Comparison of ENCODE assay signal across 9 cellular contexts in the genomic region with DNA sequence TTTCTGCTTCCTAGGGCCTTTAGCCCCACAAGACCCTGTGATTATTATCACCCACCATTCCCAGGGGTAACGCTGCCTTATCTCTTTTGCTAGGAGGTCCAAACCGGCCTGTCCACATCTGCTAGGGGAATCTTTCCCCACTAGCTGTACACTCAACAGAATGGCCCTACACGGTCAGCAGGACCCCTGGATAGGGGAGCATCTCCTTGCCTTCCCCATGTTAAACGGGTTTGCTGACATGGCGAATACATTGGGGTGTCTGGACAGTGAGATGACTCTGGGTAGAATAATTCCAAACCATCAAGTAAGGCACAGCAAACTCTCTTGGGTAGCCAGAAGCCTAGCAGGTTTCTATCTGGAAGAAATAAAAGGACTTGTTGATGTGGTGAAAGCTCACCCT. TPM values are rescaled to one million over a fixed set of nuclear protein-coding genes. Genes with fewer than 3 reads are reported as not detected.
DNase-seq lines count a peak whose midpoint lies in the region; ATAC-seq and TF ChIP-seq lines count a peak whose summit lies in the region.
"Had no signal": no experiment of that assay in that cellular context is flagged by ENCODE, and none has a peak within 500 bp of the region (broad histone marks: within the 10 kb centered on the region; RNA-seq: fewer than 3 reads in every experiment).

No MANE protein-coding gene starts in this region.

- peaks cover 15% of the 10 kb centered on the region for H3K36me3 ChIP-seq in HUES64 (ENCODE audit: insufficient read depth, low read length)
- H3K36me3 ChIP-seq in breast epithelium: no peaks in the 10 kb centered on the region

- H3K4me1 ChIP-seq in HUES64 (ENCODE audit: insufficient read depth, low read length) (0 out of 2 replicates have a peak, but pooled peaks cover 7% of the 10 kb centered on the region), breast epithelium (peaks cover 0 to 4% of the 10 kb centered on the region in 2 donors)

- ATAC-seq in naive thymus-derived CD8-positive, alpha-beta T cell: no peak
- ATAC-seq in HG02678 (IDR thresholded peaks at IDR 0.05; ENCODE audit: unreplicated experiment): no peak
- ATAC-seq in HG03457 (IDR thresholded peaks at IDR 0.05; ENCODE audit: unreplicated experiment): no peak

- POLR2A ChIA-PET in naive thymus-derived CD8-positive, alpha-beta T cell (lab: Charles Lee): interaction anchor here (3.2 kb wide), 1 partner anchor 52 kb away, joined by 11 read pairs; a partner anchor contains a TSS

- H3K9me3 ChIP-seq in HUES64 (ENCODE audit: insufficient read depth, low read depth, low read length) (no peaks in the 10 kb centered on the region), breast epithelium (no peaks in the 10 kb centered on the region)

- peak overlapping the region; percentile 79 to 92 (median 86) for H3K4me3 Mint-ChIP-seq in naive thymus-derived CD8-positive, alpha-beta T cell

- H3K27ac ChIP-seq in HUES64 (ENCODE audit: low read depth, low read length) (no peak overlapping the region), breast epithelium (no peak overlapping the region)

- H3K27me3 ChIP-seq in HUES64 (ENCODE audit: insufficient read depth, low read length): no peaks in the 10 kb centered on the region
- no peaks in the 10 kb centered on the region for H3K27me3 ChIP-seq in breast epithelium

- H3K9me3 Mint-ChIP-seq in naive thymus-derived CD8-positive, alpha-beta T cell: no peaks in the 10 kb centered on the region

- H3K4me3 ChIP-seq in AG10803 (ENCODE audit: low read length) (peak overlapping the region; percentile 89), HUES64 (ENCODE audit: low read length) (peak overlapping the region; percentile 76), breast epithelium (peak overlapping the region; percentile 61 to 75 (median 63))

- no peak for TF ChIP-seq POLR2A in breast epithelium (IDR thresholded peaks at IDR 0.05)

- TF ChIP-seq CTCF in AG10803 (conservative IDR thresholded peaks at IDR 0.05; ENCODE audit: low read length) (no peak), breast epithelium (IDR thresholded peaks at IDR 0.05) (no peak)

- WGBS in HUES64: 75% methylated on average over 5 of the region's 5 CpGs

- peaks cover 2 to 15% (median 15%) of the 10 kb centered on the region in 4 donors for H3K4me1 Mint-ChIP-seq in naive thymus-derived CD8-positive, alpha-beta T cell

- peaks cover 0 to 2% (median 0%) of the 10 kb centered on the region in 5 donors for H3K27me3 Mint-ChIP-seq in naive thymus-derived CD8-positive, alpha-beta T cell

- peak overlapping the region in 6 of 10 donors; percentile 33 to 96 (median 91) for H3K27ac Mint-ChIP-seq in naive thymus-derived CD8-positive, alpha-beta T cell

- H3K36me3 Mint-ChIP-seq in naive thymus-derived CD8-positive, alpha-beta T cell: no peaks in the 10 kb centered on the region

- peak overlapping the region; percentile 78 for H3K9ac ChIP-seq in HUES64 (ENCODE audit: low read depth, low read length)

- DNase-seq in AG10803 (ENCODE audit: low read depth): no peak
- no peak for DNase-seq in breast epithelium (ENCODE audit: low spot score in 2 of 2)
- DNase-seq in naive thymus-derived CD8-positive, alpha-beta T cell: no peak
- no peak for DNase-seq in posterior vena cava (ENCODE audit: low spot score)
- DNase-seq in GM03348 (ENCODE audit: low spot score): no peak

- intact Hi-C loops in breast epithelium (cut with DNase I; ENCODE audit: low total_unique reads): no loop called here
- intact Hi-C loops in posterior vena cava (cut with DNase I): no loop called here

RNA-seq across cellular contexts. Expression of a gene that starts 0.7 kb away (rescaled TPM):
- polyA plus RNA-seq in HUES64 (2013, experiment 1 of 2): 18.4 TPM
- polyA plus RNA-seq in HUES64 (2013, experiment 2 of 2): 19.6 TPM
- total RNA-seq in breast epithelium (1 to 10 TPM; 1.6 to 2.0 (median 1.9) TPM), posterior vena cava (1 to 10 TPM; 1.5 to 2.2 TPM)
- 1 to 10 TPM; 4.3 to 5.8 TPM for total RNA-seq in naive thymus-derived CD8-positive, alpha-beta T cell
- 1 to 10 TPM; 1.3 to 2.0 (median 1.7) TPM for polyA plus RNA-seq in naive thymus-derived CD8-positive, alpha-beta T cell

RNA-seq across cellular contexts. Expression of a gene that starts 14.0 kb away (rescaled TPM):
- polyA plus RNA-seq in HUES64 (2013, experiment 1 of 2): 44.8 TPM
- polyA plus RNA-seq in HUES64 (2013, experiment 2 of 2): 39.2 TPM
- total RNA-seq in breast epithelium (1 to 10 TPM in 1 of 3 donors, not detected in 2; 1.5 TPM), posterior vena cava (not detected)
- not detected for total RNA-seq in naive thymus-derived CD8-positive, alpha-beta T cell
- polyA plus RNA-seq in naive thymus-derived CD8-positive, alpha-beta T cell: not detected
- total RNA-seq: T-helper 2 cell treated with Interferon-gamma antibody and Interleukin-4, amounts not matched to agents 100 ng/mL and 5 ng/mL, for 36 hours had no signal

RNA-seq across cellular contexts. Expression of a gene that starts 41.9 kb away (rescaled TPM):
- polyA plus RNA-seq in HUES64 (2013, experiment 1 of 2): 0.40 TPM
- 0.76 TPM for polyA plus RNA-seq in HUES64 (2013, experiment 2 of 2)
- total RNA-seq in breast epithelium (10 to 100 TPM; 26.4 to 77.4 (median 50.5) TPM), posterior vena cava (10 to 100 TPM; 32.1 to 56.9 TPM)
- 100 to 1,000 TPM; 326 to 331 TPM for total RNA-seq in naive thymus-derived CD8-positive, alpha-beta T cell
- 10 to 100 TPM; 30.9 to 43.8 (median 33.5) TPM for polyA plus RNA-seq in naive thymus-derived CD8-positive, alpha-beta T cell

RNA-seq across cellular contexts. Expression of a gene that starts 48.0 kb away (rescaled TPM):
- polyA plus RNA-seq in HUES64 (2013, experiment 1 of 2): 2.3 TPM
- 1.3 TPM for polyA plus RNA-seq in HUES64 (2013, experiment 2 of 2)
- total RNA-seq in breast epithelium (10 to 100 TPM in 1 of 3 donors, 1 to 10 TPM in 1, under 1 TPM in 1; 0.16 to 11.9 (median 7.5) TPM), posterior vena cava (1 to 10 TPM; 1.2 to 1.4 TPM)
- total RNA-seq in naive thymus-derived CD8-positive, alpha-beta T cell: 1 to 10 TPM in 1 of 2 experiments, under 1 TPM in 1; 0.75 to 1.0 TPM
- polyA plus RNA-seq in naive thymus-derived CD8-positive, alpha-beta T cell: under 1 TPM in 2 of 3 donors, not detected in 1; 0.19 to 0.58 TPM

RNA-seq across cellular contexts. Expression of a gene that starts 52.6 kb away (rescaled TPM):
- polyA plus RNA-seq in HUES64 (2013, experiment 1 of 2): 1.3 TPM
- polyA plus RNA-seq in HUES64 (2013, experiment 2 of 2): 2.9 TPM
- total RNA-seq in breast epithelium (1 to 10 TPM; 2.3 to 4.5 (median 4.2) TPM), posterior vena cava (1 to 10 TPM; 5.6 to 5.9 TPM)
- 1 to 10 TPM; 1.8 to 4.4 TPM for total RNA-seq in naive thymus-derived CD8-positive, alpha-beta T cell
- polyA plus RNA-seq in naive thymus-derived CD8-positive, alpha-beta T cell: 1 to 10 TPM in 1 of 3 donors, under 1 TPM in 2; 0.33 to 3.5 (median 0.44) TPM

Comparison
In these comparisons a context has a peak if more than half of its experiments do, and no peak if none do; other contexts are left out.
1. RNA of a gene that starts 41.9 kb away (total RNA-seq): 326 to 331 TPM in naive thymus-derived CD8-positive, alpha-beta T cell; 32.1 to 56.9 TPM in posterior vena cava and 26.4 to 77.4 TPM in breast epithelium; every median in the first group is over 4 times any median in the second.
2. Peak in every context shown above with its lines, with median percentiles within 50 percentile points of each other: H3K4me3 ChIP-seq.